20 cellular contexts compared by ENCODE assay signal in genomic region chr4:78616046-78616498, GRCh38.
A peak's percentile ranks its signal among the peaks of the same experiment; 100 is the strongest.
DNase-seq lines count a peak whose midpoint lies in the region; ATAC-seq and TF ChIP-seq lines count a peak whose summit lies in the region.
"Had no signal": no experiment of that assay in that cellular context is flagged by ENCODE, and none has a peak within 500 bp of the region (broad histone marks: within the 10 kb centered on the region; RNA-seq: fewer than 3 reads in every experiment).

No MANE protein-coding gene starts in this region.

- H3K79me2 ChIP-seq in fibroblast of lung (ENCODE audit: control insufficient read depth, insufficient read depth, low read length) = no peaks in the 10 kb centered on the region

- H3K36me3 Mint-ChIP-seq in activated CD8-positive, alpha-beta T cell treated with anti-CD3 and anti-CD28 coated beads for 36 hours (ENCODE audit: low read depth) = no peaks in the 10 kb centered on the region
- H3K36me3 Mint-ChIP-seq: brain had no signal

- H3K4me3 Mint-ChIP-seq in activated CD8-positive, alpha-beta T cell treated with anti-CD3 and anti-CD28 coated beads for 36 hours = no peak overlapping the region
- H3K4me3 Mint-ChIP-seq: activated CD4-positive, alpha-beta T cell treated with anti-CD3 and anti-CD28 coated beads, Interleukin-2, amount 10 ng/mL, durations not matched to agents 24 days and 14 days; brain had no signal

- no peak overlapping the region for H3K9ac ChIP-seq in fibroblast of lung (ENCODE audit: insufficient read depth, low read length)

- H3K4me2 ChIP-seq in fibroblast of lung (ENCODE audit: extremely low read depth, insufficient read depth, low read length) = no peak overlapping the region

- no peaks in the 10 kb centered on the region for H3K27me3 Mint-ChIP-seq in activated CD8-positive, alpha-beta T cell treated with anti-CD3 and anti-CD28 coated beads for 36 hours
- H3K27me3 Mint-ChIP-seq: activated CD4-positive, alpha-beta T cell treated with anti-CD3 and anti-CD28 coated beads, Interleukin-2, amount 10 ng/mL, durations not matched to agents 24 days and 14 days had no signal

- H4K20me1 ChIP-seq in fibroblast of lung (ENCODE audit: control insufficient read depth, extremely low read depth, insufficient read depth, low read length) = no peaks in the 10 kb centered on the region

- 86 to 93% methylated on average over 6 of the region's 7 CpGs for WGBS in mesodermal cell (ENCODE audit: insufficient coverage in 2 of 2), 2 experiments

- POLR2A ChIA-PET in activated CD8-positive, alpha-beta T cell treated with anti-CD3 and anti-CD28 coated beads for 36 hours (lab: Charles Lee) = interaction anchor here (0.7 kb wide), 1 partner anchor 1650 kb away, joined by 3 read pairs; the partner anchor contains the start of gene FGF5

- TF ChIP-seq CTCF in fibroblast of lung (conservative IDR thresholded peaks at IDR 0.05 in 1 of 2, IDR thresholded peaks at IDR 0.05 in 1 of 2; ENCODE audit: low read depth in 1 of 2, low read length in 2 of 2) = no peak
- TF ChIP-seq CTCF in activated CD8-positive, alpha-beta T cell treated with anti-CD3 and anti-CD28 coated beads for 36 hours (IDR thresholded peaks at IDR 0.05) = no peak

- ATAC-seq in SK-N-SH treated with all-trans-retinoic acid at 6 μM for 48 hours (peak; percentile 82), HG03159 (IDR thresholded peaks at IDR 0.05; ENCODE audit: unreplicated experiment) (no peak)
- no peak for ATAC-seq in activated CD8-positive, alpha-beta T cell treated with anti-CD3 and anti-CD28 coated beads for 36 hours
- ATAC-seq: PC-3 had no signal

- DNase-seq in EH (ENCODE audit: low read depth) (peak; percentile 77), fibroblast of lung (ENCODE audit: low read depth in 2 of 2) (peak; percentile 24 to 90), NCI-H128 (lab: John Stamatoyannopoulos, UW; ENCODE audit: unreplicated experiment) (no peak), germinal center (ENCODE audit: low spot score) (no peak)
- no peak for DNase-seq in activated CD8-positive, alpha-beta T cell treated with anti-CD3 and anti-CD28 coated beads for 36 hours
- DNase-seq: ACHN; activated CD4-positive, alpha-beta T cell treated with anti-CD3 and anti-CD28 coated beads, Interleukin-2, amount 10 ng/mL, durations not matched to agents 24 days and 14 days; activated naive CD4-positive, alpha-beta T cell treated with anti-CD3 and anti-CD28 coated beads, Interleukin-2, amount 50 U/mL, for 16 hours; activated T-cell treated with anti-CD3 and anti-CD28 coated beads for 4 hours; dermis blood vessel endothelial cell; hippocampal formation; NCI-H1930; NCI-H524 treated with DMSO at 0.1 percent for 48 hours; pancreas; PC-3; stimulated activated CD4-positive, alpha-beta T cell treated with anti-CD3 and anti-CD28 coated beads, Interleukin-4, amount 100 ng/mL, for 1 hour had no signal

- CTCF ChIA-PET in activated CD8-positive, alpha-beta T cell treated with anti-CD3 and anti-CD28 coated beads for 36 hours (lab: Charles Lee) = interaction anchor here (1.0 kb wide), 1 partner anchor 24 kb away, joined by 4 read pairs; no protein-coding TSS in a partner anchor

- H3K9me3 Mint-ChIP-seq in activated CD8-positive, alpha-beta T cell treated with anti-CD3 and anti-CD28 coated beads for 36 hours = no peaks in the 10 kb centered on the region
- H3K9me3 Mint-ChIP-seq: activated CD4-positive, alpha-beta T cell treated with anti-CD3 and anti-CD28 coated beads, Interleukin-2, amount 10 ng/mL, durations not matched to agents 24 days and 14 days had no signal

- intact Hi-C loops in activated CD8-positive, alpha-beta T cell treated with anti-CD3 and anti-CD28 coated beads for 36 hours (cut with micrococcal nuclease) = no loop called here

- H2AFZ ChIP-seq in fibroblast of lung (ENCODE audit: low read length) = no peak overlapping the region

- H3K4me1 Mint-ChIP-seq in activated CD8-positive, alpha-beta T cell treated with anti-CD3 and anti-CD28 coated beads for 36 hours (ENCODE audit: low read depth) = peaks cover 31% of the 10 kb centered on the region

- no peak overlapping the region for H3K27ac Mint-ChIP-seq in activated CD8-positive, alpha-beta T cell treated with anti-CD3 and anti-CD28 coated beads for 36 hours
- H3K27ac Mint-ChIP-seq: activated CD4-positive, alpha-beta T cell treated with anti-CD3 and anti-CD28 coated beads, Interleukin-2, amount 10 ng/mL, durations not matched to agents 24 days and 14 days had no signal

- H3K36me3 ChIP-seq in fibroblast of lung (ENCODE audit: control insufficient read depth, insufficient read depth, low read length) = no peaks in the 10 kb centered on the region
- no peaks in the 10 kb centered on the region for H3K36me3 ChIP-seq in mesodermal cell (ENCODE audit: control insufficient read depth, insufficient read depth, low read length)
- H3K36me3 ChIP-seq: pancreas had no signal

- H3K27me3 ChIP-seq in fibroblast of lung (ENCODE audit: control insufficient read depth, insufficient read depth, low read length) = no peaks in the 10 kb centered on the region
- H3K27me3 ChIP-seq: pancreas had no signal

- H3K4me1 ChIP-seq in fibroblast of lung (ENCODE audit: control insufficient read depth, extremely low read depth, insufficient read depth, low read length) = no peaks in the 10 kb centered on the region
- H3K4me1 ChIP-seq in mesodermal cell (ENCODE audit: control insufficient read depth, insufficient read depth, low read length, poor library complexity, severe bottlenecking) = peaks cover 19% of the 10 kb centered on the region

- H3K27ac ChIP-seq in fibroblast of lung (ENCODE audit: insufficient read depth, low read length) (no peak overlapping the region), mesodermal cell (ENCODE audit: low read depth, low read length, severe bottlenecking) (peak overlapping the region; percentile 85)
- H3K27ac ChIP-seq: pancreas had no signal

- H3K9me3 ChIP-seq in fibroblast of lung (ENCODE audit: control insufficient read depth, insufficient read depth, low read depth, low read length) (no peaks in the 10 kb centered on the region), mesodermal cell (ENCODE audit: control insufficient read depth, low read length) (no peaks in the 10 kb centered on the region)
- H3K9me3 ChIP-seq: pancreas had no signal

- H3K4me3 ChIP-seq in fibroblast of lung (replicated peaks in 1 of 4; ENCODE audit: control extremely low read depth in 1 of 4, insufficient read depth in 1 of 4, low read depth in 3 of 4, low read length in 4 of 4) = no peak overlapping the region
- no peak overlapping the region for H3K4me3 ChIP-seq in mesodermal cell (ENCODE audit: extremely low read depth, insufficient read depth, low read length, poor library complexity, severe bottlenecking)
- H3K4me3 ChIP-seq: pancreas had no signal

TF ChIP-seq in SK-N-SH treated with all-trans-retinoic acid at 6 μM for 48 hours, 23 proteins besides CTCF, POLR2A, EP300 and RAD21 (continues in another document):
- TF ChIP-seq CREB5 (CRISPR knock-in tag; IDR thresholded peaks at IDR 0.05; ENCODE audit: low read depth) (no peak), ESRRG (CRISPR knock-in tag; IDR thresholded peaks at IDR 0.05) (no peak), CSDC2 (CRISPR knock-in tag; IDR thresholded peaks at IDR 0.05) (no peak), ZC3H10 (CRISPR knock-in tag; IDR thresholded peaks at IDR 0.05) (no peak), BACH2 (CRISPR knock-in tag; IDR thresholded peaks at IDR 0.05; ENCODE audit: borderline replicate concordance) (no peak), ISL1 (CRISPR knock-in tag; IDR thresholded peaks at IDR 0.05) (no peak; the same call in 1 of the 2 replicates), POU6F1 (CRISPR knock-in tag; IDR thresholded peaks at IDR 0.05; ENCODE audit: borderline replicate concordance, low read depth) (no peak), OSR1 (CRISPR knock-in tag; IDR thresholded peaks at IDR 0.05) (no peak), GLIS3 (CRISPR knock-in tag; IDR thresholded peaks at IDR 0.05) (no peak), ZNF8 (CRISPR knock-in tag; IDR thresholded peaks at IDR 0.05) (no peak), PPARA (CRISPR knock-in tag; IDR thresholded peaks at IDR 0.05; ENCODE audit: borderline replicate concordance) (no peak)

Comparison
In these comparisons a context has a peak if more than half of its experiments do, and no peak if none do; other contexts are left out.
1. DNase-seq: peak in EH (single experiment) and fibroblast of lung (2 of 2); none in NCI-H128 (single experiment), germinal center (single experiment) and activated CD8-positive, alpha-beta T cell treated with anti-CD3 and anti-CD28 coated beads for 36 hours (single experiment).